In the genomic region with DNA sequence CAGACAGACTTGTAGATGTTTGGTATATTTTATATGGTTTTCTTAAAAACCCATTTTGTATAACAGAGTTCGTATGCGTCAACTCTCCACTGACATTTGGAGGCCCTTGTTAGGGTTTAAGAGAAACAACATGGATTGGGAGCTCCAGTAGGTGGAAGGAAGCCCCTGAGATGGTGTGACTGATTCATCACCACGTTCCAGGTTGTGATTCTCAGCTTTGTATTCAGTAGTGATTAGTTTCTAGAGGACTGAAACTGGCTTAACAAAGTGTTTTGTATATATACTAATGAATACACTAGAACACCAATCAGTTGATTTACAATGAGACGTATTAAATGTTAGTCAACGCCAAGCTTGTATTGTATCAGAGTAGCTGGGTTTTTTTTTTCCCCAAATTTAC, we compare ENCODE assay signal across 12 cellular contexts.
"Had no signal": no experiment of that assay in that cellular context is flagged by ENCODE, and none has a peak within 500 bp of the region (broad histone marks: within the 10 kb centered on the region; RNA-seq: fewer than 3 reads in every experiment).

No MANE protein-coding gene starts in this region.

- H3K27me3 Mint-ChIP-seq: activated naive CD8-positive, alpha-beta T cell treated with anti-CD3 and anti-CD28 coated beads, Interleukin-2, amount 10 ng/mL, durations not matched to agents 7 days and 5 days had no signal

- H3K4me3 Mint-ChIP-seq: activated naive CD8-positive, alpha-beta T cell treated with anti-CD3 and anti-CD28 coated beads, Interleukin-2, amount 10 ng/mL, durations not matched to agents 7 days and 5 days had no signal

- H3K27ac ChIP-seq: parathyroid adenoma, right atrium auricular region, suprapubic skin had no signal

- DNase-seq: activated CD4-positive, alpha-beta T cell treated with anti-CD3 and anti-CD28 coated beads, Interleukin-2, amount 50 U/mL, for 48 hours; activated CD4-positive, CD25-positive, alpha-beta regulatory T cell; activated naive CD8-positive, alpha-beta T cell treated with anti-CD3 and anti-CD28 coated beads, Interleukin-2, amount 10 ng/mL, durations not matched to agents 7 days and 5 days; kidney; left ventricle myocardium superior; SIG-M5; T-helper 2 cell; upper lobe of left lung had no signal

- H3K27ac Mint-ChIP-seq: activated naive CD8-positive, alpha-beta T cell treated with anti-CD3 and anti-CD28 coated beads, Interleukin-2, amount 10 ng/mL, durations not matched to agents 7 days and 5 days had no signal

- H3K9me3 ChIP-seq: right atrium auricular region, suprapubic skin, upper lobe of left lung had no signal

- H3K36me3 ChIP-seq: right atrium auricular region, upper lobe of left lung had no signal

- H3K9me3 Mint-ChIP-seq: activated naive CD8-positive, alpha-beta T cell treated with anti-CD3 and anti-CD28 coated beads, Interleukin-2, amount 10 ng/mL, durations not matched to agents 7 days and 5 days had no signal

- H3K4me3 ChIP-seq: right atrium auricular region, smooth muscle cell, suprapubic skin, upper lobe of left lung had no signal

- H3K27me3 ChIP-seq: right atrium auricular region, suprapubic skin, upper lobe of left lung had no signal
